Comparison of ENCODE assay signal across 1 cellular context in genomic region chr17:2214887-2215615, GRCh38.
TF ChIP-seq lines count a peak whose summit lies in the region.

No MANE protein-coding gene starts in this region.

TF ChIP-seq in K562, 482 proteins besides CTCF, POLR2A, EP300 and RAD21 (continued from another document):
- TF ChIP-seq ELK1 (CRISPR knock-in tag; IDR thresholded peaks at IDR 0.05), result no peak
- TF ChIP-seq ARID3B (CRISPR knock-in tag; IDR thresholded peaks at IDR 0.05; ENCODE audit: borderline replicate concordance), result no peak
- no peak for TF ChIP-seq HNRNPLL (IDR thresholded peaks at IDR 0.05; ENCODE audit: low read depth, low read length, poor library complexity, severe bottlenecking)
- TF ChIP-seq SP2 (IDR thresholded peaks at IDR 0.05; ENCODE audit: extremely low read depth, low read depth, low read length, poor library complexity, severe bottlenecking), result no peak
- no peak for TF ChIP-seq ZNF12 (CRISPR knock-in tag; IDR thresholded peaks at IDR 0.05)
- TF ChIP-seq BRCA1 (IDR thresholded peaks at IDR 0.05), result no peak
- TF ChIP-seq BRCA1 (CRISPR knock-in tag; IDR thresholded peaks at IDR 0.05), result no peak
- TF ChIP-seq HMGN3 (IDR thresholded peaks at IDR 0.05; ENCODE audit: borderline replicate concordance, extremely low read depth, insufficient read length, low read depth, low read length), result no peak
